25 cellular contexts compared by ENCODE assay signal in genomic region chr13:91304740-91305139, GRCh38.
"Had no signal": no experiment of that assay in that cellular context is flagged by ENCODE, and none has a peak within 500 bp of the region (broad histone marks: within the 10 kb centered on the region; RNA-seq: fewer than 3 reads in every experiment).

No MANE protein-coding gene starts in this region.

- ATAC-seq: activated T-cell treated with anti-CD3 and anti-CD28 coated beads, Interleukin-2, amount 50 U/mL, for 4 hours; effector memory CD8-positive, alpha-beta T cell; natural killer cell; stimulated activated naive CD8-positive, alpha-beta T cell treated with anti-CD3 and anti-CD28 coated beads, Interleukin-15, amount 100 ng/mL, for 72 hours; T-helper 17 cell had no signal

- H3K9me3 ChIP-seq: adrenal gland, colonic mucosa, esophagus squamous epithelium, heart left ventricle, suprapubic skin, tibial nerve had no signal

- H3K4me3 Mint-ChIP-seq: activated naive CD8-positive, alpha-beta T cell; activated T-cell treated with anti-CD3 and anti-CD28 coated beads, Interleukin-2, amount 50 U/mL, for 4 hours; effector memory CD8-positive, alpha-beta T cell; natural killer cell; stimulated activated naive CD8-positive, alpha-beta T cell treated with anti-CD3 and anti-CD28 coated beads, Interleukin-15, amount 100 ng/mL, for 72 hours; T-helper 17 cell had no signal

- H3K27ac Mint-ChIP-seq: activated naive CD8-positive, alpha-beta T cell; activated T-helper 2 cell treated with anti-CD3 and anti-CD28 coated beads, Interferon-gamma antibody, Interleukin-2, Interleukin-4, amounts not matched to agents 10 μg/mL and 5 μg/mL and 100 μg/mL, durations not matched to agents 14 hours and 24 hours and 36 hours; effector memory CD8-positive, alpha-beta T cell; natural killer cell; stimulated activated naive CD8-positive, alpha-beta T cell treated with anti-CD3 and anti-CD28 coated beads, Interleukin-15, amount 100 ng/mL, for 72 hours; T-helper 17 cell had no signal

- H3K27me3 ChIP-seq: colonic mucosa, suprapubic skin, tibial nerve had no signal

- H3K4me1 Mint-ChIP-seq: natural killer cell, T-helper 17 cell had no signal

- H3K36me3 ChIP-seq: adrenal gland, colonic mucosa, esophagus squamous epithelium, heart left ventricle, suprapubic skin, tibial nerve had no signal

- H3K9me3 Mint-ChIP-seq: activated T-cell treated with anti-CD3 and anti-CD28 coated beads, Interleukin-2, amount 50 U/mL, for 4 hours; activated T-helper 2 cell treated with anti-CD3 and anti-CD28 coated beads, Interferon-gamma antibody, Interleukin-2, Interleukin-4, amounts not matched to agents 10 μg/mL and 5 μg/mL and 100 μg/mL, durations not matched to agents 14 hours and 24 hours and 36 hours; effector memory CD8-positive, alpha-beta T cell; natural killer cell; stimulated activated naive CD8-positive, alpha-beta T cell treated with anti-CD3 and anti-CD28 coated beads, Interleukin-15, amount 100 ng/mL, for 72 hours had no signal

- H3K36me3 Mint-ChIP-seq: activated naive CD8-positive, alpha-beta T cell; natural killer cell had no signal

- H3K27ac ChIP-seq: adrenal gland, colonic mucosa, dorsolateral prefrontal cortex, esophagus squamous epithelium, heart left ventricle, parathyroid adenoma, suprapubic skin had no signal

- H3K4me3 ChIP-seq: adrenal gland, colonic mucosa, dorsolateral prefrontal cortex, esophagus squamous epithelium, heart left ventricle, lung, suprapubic skin, tibial nerve had no signal

- DNase-seq: activated CD4-positive, alpha-beta T cell treated with anti-CD3 and anti-CD28 coated beads for 4 hours; activated CD4-positive, alpha-beta T cell treated with anti-CD3 and anti-CD28 coated beads, Interleukin-2, amount 50 U/mL, for 48 hours; activated CD4-positive, CD25-positive, alpha-beta regulatory T cell; activated CD8-positive, alpha-beta memory T cell treated with anti-CD3 and anti-CD28 coated beads, Interleukin-2, amount 50 U/mL, for 48 hours; activated naive CD4-positive, alpha-beta T cell; activated T-cell treated with anti-CD3 and anti-CD28 coated beads, Interleukin-2, amount 50 U/mL, for 4 hours; adrenal gland; colonic mucosa; dorsolateral prefrontal cortex; effector memory CD8-positive, alpha-beta T cell; esophagus squamous epithelium; heart left ventricle; islet precursor cell; natural killer cell; nucleus accumbens; stimulated activated CD4-positive, alpha-beta T cell treated with anti-CD3 and anti-CD28 coated beads, Interleukin-1b, Interleukin-23, amount 100 ng/mL, for 48 hours; stimulated activated naive CD8-positive, alpha-beta T cell treated with anti-CD3 and anti-CD28 coated beads, Interleukin-15, amount 100 ng/mL, for 72 hours; SW 1271; T-helper 17 cell had no signal

- H3K4me1 ChIP-seq: adrenal gland, colonic mucosa, heart left ventricle, parathyroid adenoma, suprapubic skin had no signal
